In the genomic region with DNA sequence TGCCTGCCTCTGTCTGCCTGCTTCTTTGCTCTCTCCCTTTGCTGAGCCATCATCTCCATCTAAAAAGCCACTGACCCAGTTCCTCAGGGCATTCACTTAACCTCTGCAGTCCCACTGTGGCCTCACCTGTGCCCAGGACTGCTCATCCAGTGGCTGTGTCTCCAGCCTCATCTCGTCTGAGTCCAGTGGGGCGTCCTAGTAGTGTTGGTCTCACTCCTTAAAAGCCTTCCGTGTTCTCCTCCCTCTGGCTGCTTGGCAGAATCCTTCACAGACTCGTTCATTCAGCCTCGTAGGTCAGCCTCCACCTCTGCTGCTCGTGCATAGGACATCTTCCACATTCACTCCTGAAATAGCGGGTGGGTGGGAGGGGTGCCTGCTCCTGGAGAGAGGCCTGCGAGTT, we compare ENCODE assay signal across 19 cellular contexts. TPM values are rescaled to one million over a fixed set of nuclear protein-coding genes. Genes with fewer than 3 reads are reported as not detected.
DNase-seq lines count a peak whose midpoint lies in the region; ATAC-seq and TF ChIP-seq lines count a peak whose summit lies in the region.
"Had no signal": no experiment of that assay in that cellular context is flagged by ENCODE, and none has a peak within 500 bp of the region (broad histone marks: within the 10 kb centered on the region; RNA-seq: fewer than 3 reads in every experiment).

No MANE protein-coding gene starts in this region.

- H3K4me1 ChIP-seq in adrenal gland (replicated peaks in 1 of 2) = peaks cover 25 to 40% of the 10 kb centered on the region in 2 donors
- peaks cover 14% of the 10 kb centered on the region for H3K4me1 ChIP-seq in lower lobe of right lung
- peaks cover 51% of the 10 kb centered on the region for H3K4me1 ChIP-seq in stomach smooth muscle (ENCODE audit: control insufficient read depth, insufficient read depth, low read length)
- H3K4me1 ChIP-seq: HAP-1 had no signal

- peak overlapping the region in 3 of 5 donors; percentile 9 to 90 (median 55) for H3K27ac ChIP-seq in adrenal gland
- peak overlapping the region; percentile 62 for H3K27ac ChIP-seq in lower lobe of right lung
- peak overlapping the region; percentile 81 for H3K27ac ChIP-seq in stomach smooth muscle (ENCODE audit: low read length)
- H3K27ac ChIP-seq: PC-9 had no signal

- no peak for ATAC-seq in lower lobe of right lung
- no peak for ATAC-seq in activated CD4-positive, CD25-positive, alpha-beta regulatory T cell treated with anti-CD3 and anti-CD28 coated beads, Interleukin-2, amount 50 U/mL, for 24 hours

- H3K4me3 ChIP-seq in adrenal gland (no peak overlapping the region), lower lobe of right lung (no peak overlapping the region), stomach smooth muscle (ENCODE audit: low read length in 2 of 2) (no peak overlapping the region)
- H3K4me3 ChIP-seq: HAP-1, PC-9 had no signal

- intact Hi-C loops in adrenal gland (cut with DNase I) = no loop called here
- intact Hi-C loops in lower lobe of right lung (cut with DNase I) = no loop called here

- H3K36me3 ChIP-seq in adrenal gland (replicated peaks in 1 of 2) (peaks cover 0 to 51% of the 10 kb centered on the region in 2 donors), lower lobe of right lung (peaks cover 29% of the 10 kb centered on the region), stomach smooth muscle (ENCODE audit: control insufficient read depth in 2 of 2, insufficient read depth in 2 of 2, low read length in 2 of 2) (peaks cover 6 to 7% of the 10 kb centered on the region in 2 donors)
- H3K36me3 ChIP-seq: HAP-1 had no signal

- DNase-seq in GM13976 (ENCODE audit: low spot score) (peak; percentile 21), adrenal gland (peak in 1 of 7 donors; percentile 6), lower lobe of right lung (no peak), SIG-M5 treated with dmso at 0.1 percent for 504 hours (lab: John Stamatoyannopoulos, UW; ENCODE audit: unreplicated experiment) (no peak), RPMI8226 (no peak), NCI-H510A (lab: John Stamatoyannopoulos, UW) (no peak)
- DNase-seq: CD4-positive, alpha-beta memory T cell; GDM1; KG1; NCI-H1436; NCI-H2029 treated with DMSO at 0.1 percent for 48 hours; NCI-H774; PC-9 had no signal

- no peak for TF ChIP-seq CTCF in GM13976 (IDR thresholded peaks at IDR 0.05; ENCODE audit: borderline replicate concordance, control extremely low read depth, extremely low read depth, insufficient read depth, missing control alignments)
- TF ChIP-seq CTCF in adrenal gland (IDR thresholded peaks at IDR 0.05) = no peak
- no peak for TF ChIP-seq CTCF in lower lobe of right lung (IDR thresholded peaks at IDR 0.05)

- WGBS in adrenal gland, 4 donors = 84 to 97% (median 92%) methylated on average over 8 of the region's 8 CpGs

- no peak for TF ChIP-seq POLR2A in adrenal gland (IDR thresholded peaks at IDR 0.05)

- H3K27me3 ChIP-seq in adrenal gland (no peaks in the 10 kb centered on the region), lower lobe of right lung (ENCODE audit: low read depth) (no peaks in the 10 kb centered on the region), stomach smooth muscle (ENCODE audit: control insufficient read depth in 1 of 2, insufficient read depth in 2 of 2, low read length in 2 of 2) (no peaks in the 10 kb centered on the region)

- in situ Hi-C loops in GM13976 (cut with MboI; ENCODE audit: low sequenced_read_pairs, unreplicated experiment) = no loop called here

- H3K9ac ChIP-seq in stomach smooth muscle (ENCODE audit: low read length in 2 of 2) = no peak overlapping the region

- H3K9me3 ChIP-seq in adrenal gland (replicated peaks in 1 of 3) (no peaks in the 10 kb centered on the region), lower lobe of right lung (no peaks in the 10 kb centered on the region), stomach smooth muscle (ENCODE audit: control insufficient read depth in 2 of 2, low read length in 2 of 2) (no peaks in the 10 kb centered on the region)
- H3K9me3 ChIP-seq: HAP-1 had no signal

RNA-seq across cellular contexts. Expression of a gene that starts 7.3 kb away (rescaled TPM):
- 1,000 to 10,000 TPM; 1,813 to 6,437 (median 3,715) TPM for total RNA-seq in adrenal gland
- 1,000 to 10,000 TPM in 2 of 3 donors, 100 to 1,000 TPM in 1; 590 to 7,984 (median 3,445) TPM for polyA plus RNA-seq in adrenal gland
- 144 TPM for total RNA-seq in lower lobe of right lung
- total RNA-seq: CD4-positive, alpha-beta memory T cell; NCI-H460; PC-9; SK-MEL-5 had no signal
- polyA plus RNA-seq: CD4-positive, alpha-beta memory T cell had no signal

RNA-seq across cellular contexts. Expression of a gene that starts 10.8 kb away (rescaled TPM):
- total RNA-seq in adrenal gland (10 to 100 TPM; 17.9 to 50.0 (median 37.1) TPM), lower lobe of right lung (18.6 TPM)
- 10 to 100 TPM in 2 of 3 donors, 1 to 10 TPM in 1; 6.6 to 16.9 (median 10.7) TPM for polyA plus RNA-seq in adrenal gland
- total RNA-seq: NCI-H460, SK-MEL-5 had no signal

RNA-seq across cellular contexts. Expression of a gene that starts 11.0 kb away (rescaled TPM):
- total RNA-seq in adrenal gland (1,000 to 10,000 TPM in 1 of 8 donors, 100 to 1,000 TPM in 6, 10 to 100 TPM in 1; 83.0 to 1,435 (median 309) TPM), lower lobe of right lung (16.2 TPM)
- polyA plus RNA-seq in adrenal gland = 10 to 100 TPM in 2 of 3 donors, 1 to 10 TPM in 1; 8.6 to 34.5 (median 33.6) TPM
- total RNA-seq: A172, SK-MEL-5 had no signal

RNA-seq across cellular contexts. Expression of a gene that starts 34.5 kb away (rescaled TPM):
- total RNA-seq in adrenal gland = 100 to 1,000 TPM; 153 to 294 (median 214) TPM
- 100 to 1,000 TPM in 1 of 3 donors, 10 to 100 TPM in 2; 69.0 to 140 (median 95.8) TPM for polyA plus RNA-seq in adrenal gland
- 86.0 TPM for total RNA-seq in lower lobe of right lung

RNA-seq across cellular contexts. Expression of a gene that starts 45.0 kb away (rescaled TPM):
- 10 to 100 TPM in 1 of 8 donors, 1 to 10 TPM in 7; 3.2 to 13.9 (median 7.5) TPM for total RNA-seq in adrenal gland
- 1 to 10 TPM in 2 of 3 donors, under 1 TPM in 1; 0.26 to 6.0 (median 3.0) TPM for polyA plus RNA-seq in adrenal gland
- 4.5 TPM for total RNA-seq in lower lobe of right lung

Comparison
In these comparisons a context has a peak if more than half of its experiments do, and no peak if none do; other contexts are left out.
1. RNA of a gene that starts 7.3 kb away (total RNA-seq): 1,813 to 6,437 TPM in adrenal gland; 144 TPM in lower lobe of right lung (single experiment); every median in the first group is over 10 times any median in the second.
2. Peak in every context shown above with its lines, with median percentiles within 50 percentile points of each other: H3K27ac ChIP-seq.